ENCODE assay signal across 11 cellular contexts in genomic region chr14:20757963-20758362, GRCh38. TPM values are rescaled to one million over a fixed set of nuclear protein-coding genes. Genes with fewer than 3 reads are reported as not detected.
A peak's percentile ranks its signal among the peaks of the same experiment; 100 is the strongest.
DNase-seq lines count a peak whose midpoint lies in the region; ATAC-seq, FAIRE-seq and TF ChIP-seq lines count a peak whose summit lies in the region.
"Had no signal": no experiment of that assay in that cellular context is flagged by ENCODE, and none has a peak within 500 bp of the region (broad histone marks: within the 10 kb centered on the region; RNA-seq: fewer than 3 reads in every experiment).

No MANE protein-coding gene starts in this region.

- no TSS peak for BruUV-seq in PC-3 (replicated peaks; lab: Mats Ljungman, UMichigan)

- no peak overlapping the region for H3K56ac ChIP-seq in H1 (replicated peaks; ENCODE audit: insufficient read length, low read depth, low read length)

- no peak overlapping the region for H3K4ac ChIP-seq in H1 (replicated peaks; ENCODE audit: insufficient read length, low read depth, low read length)

- H4K5ac ChIP-seq in H1 (ENCODE audit: insufficient read length, low read depth, low read length): no peak overlapping the region

- no peak for TF ChIP-seq POLR2A in H1 (IDR thresholded peaks at IDR 0.05; ENCODE audit: control extremely low read depth in 1 of 2, low read depth in 2 of 2, low read length in 2 of 2)

- H4K20me1 ChIP-seq in PC-3 (ENCODE audit: low read length) (no peaks in the 10 kb centered on the region), H1 (replicated peaks in 1 of 2; ENCODE audit: control insufficient read depth in 1 of 2, insufficient read depth in 2 of 2, low read length in 2 of 2) (no peaks in the 10 kb centered on the region)

- no peaks in the 10 kb centered on the region for H3K23me2 ChIP-seq in H1 (ENCODE audit: low read depth, low read length)

- no peaks in the 10 kb centered on the region for H3K4me1 Mint-ChIP-seq in T-helper 2 cell treated with Interferon-gamma antibody and Interleukin-4, amounts not matched to agents 5 μg/mL and 100 μg/mL, for 36 hours (ENCODE audit: low read depth)
- H3K4me1 Mint-ChIP-seq: naive thymus-derived CD8-positive, alpha-beta T cell had no signal

- H3K4me3 ChIP-seq in PC-3 (ENCODE audit: low read length) (no peak overlapping the region), H1 (ENCODE audit: extremely low read depth in 1 of 4, insufficient read depth in 2 of 4, low read depth in 3 of 4, low read length in 4 of 4) (no peak overlapping the region)

- no peaks in the 10 kb centered on the region; the same call in 1 of the 2 replicates for H3K9me3 ChIP-seq in PC-3 (ENCODE audit: low read length)
- H3K9me3 ChIP-seq in H1 (ENCODE audit: insufficient read depth in 2 of 2, low read depth in 1 of 2, low read length in 1 of 2): no peaks in the 10 kb centered on the region

- H3K27me3 ChIP-seq in PC-3 (ENCODE audit: low read length) (0 out of 2 replicates have a peak, but pooled peaks cover 3% of the 10 kb centered on the region), H1 (replicated peaks in 1 of 4; ENCODE audit: control insufficient read depth in 3 of 4, extremely low read depth in 1 of 4, insufficient read depth in 3 of 4, low read length in 3 of 4) (no peaks in the 10 kb centered on the region)

- no peak overlapping the region for H3K27ac Mint-ChIP-seq in T-helper 2 cell treated with Interferon-gamma antibody and Interleukin-4, amounts not matched to agents 5 μg/mL and 100 μg/mL, for 36 hours
- H3K27ac Mint-ChIP-seq: naive thymus-derived CD8-positive, alpha-beta T cell had no signal

- H3K9me3 Mint-ChIP-seq in T-helper 2 cell treated with Interferon-gamma antibody and Interleukin-4, amounts not matched to agents 5 μg/mL and 100 μg/mL, for 36 hours: peaks cover 5% of the 10 kb centered on the region

- H3K18ac ChIP-seq in H1 (ENCODE audit: extremely low read depth, low read length): no peak overlapping the region

- no peak overlapping the region for H3K9ac ChIP-seq in PC-3 (ENCODE audit: low read length)
- no peak overlapping the region for H3K9ac ChIP-seq in H1 (replicated peaks in 1 of 4; ENCODE audit: extremely low read depth in 1 of 4, low read depth in 3 of 4, low read length in 3 of 4)

- TF ChIP-seq CTCF in PC-3 (conservative IDR thresholded peaks at IDR 0.05; ENCODE audit: low read depth, low read length) (peak; percentile 42), H1 (IDR thresholded peaks at IDR 0.05; ENCODE audit: control extremely low read depth in 1 of 3, insufficient read depth in 1 of 3, low read depth in 1 of 3, low read length in 3 of 3) (peak in 2 of 3 experiments; percentile 59 to 61; a peak in 3 of 4 replicates)

- no peaks in the 10 kb centered on the region for H3K79me1 ChIP-seq in H1 (ENCODE audit: low read depth, low read length)

- H2AFZ ChIP-seq in PC-3 (ENCODE audit: low read length): no peak overlapping the region
- H2AFZ ChIP-seq in H1 (ENCODE audit: low read length): no peak overlapping the region

- no peak for ATAC-seq in PC-3
- no peak for ATAC-seq in HG02610 (IDR thresholded peaks at IDR 0.05; ENCODE audit: unreplicated experiment)
- ATAC-seq in HG02623 (IDR thresholded peaks at IDR 0.05; ENCODE audit: unreplicated experiment): no peak
- ATAC-seq: naive thymus-derived CD8-positive, alpha-beta T cell had no signal

- 61% methylated on average over 4 of the region's 4 CpGs; no CpG with 5 or more reads in 1 of the 2 experiments for WGBS in H1 (ENCODE audit: extremely low coverage in 1 of 2, insufficient coverage in 1 of 2, insufficient read length in 1 of 2, insufficient replicate concordance in 2 of 2, low coverage in 1 of 2, low lambda C conversion rate in 2 of 2, missing lambda C conversion rate in 1 of 2), 2 experiments

- no peak overlapping the region for H2BK120ac ChIP-seq in H1 (replicated peaks; ENCODE audit: low read depth, low read length)

- H3F3A ChIP-seq in PC-3 (ENCODE audit: low read length, unreplicated experiment): no peaks in the 10 kb centered on the region

- H2BK20ac ChIP-seq in H1 (ENCODE audit: low read length): no peak overlapping the region

- H3K36me3 Mint-ChIP-seq in T-helper 2 cell treated with Interferon-gamma antibody and Interleukin-4, amounts not matched to agents 5 μg/mL and 100 μg/mL, for 36 hours (ENCODE audit: low read depth): no peaks in the 10 kb centered on the region

- H3K4me1 ChIP-seq in PC-3 (ENCODE audit: insufficient read depth, low read length) (no peaks in the 10 kb centered on the region), H1 (replicated peaks in 1 of 4; ENCODE audit: control insufficient read depth in 3 of 4, insufficient read depth in 4 of 4, low read length in 3 of 4) (peaks cover 0 to 9% (median 2%) of the 10 kb centered on the region in 4 experiments; a peak in 6 of 7 replicates)

- no peak for TF ChIP-seq EP300 in H1 (IDR thresholded peaks at IDR 0.05; ENCODE audit: borderline replicate concordance in 1 of 2, low read depth in 2 of 2, low read length in 2 of 2)

- no peak overlapping the region for H4K91ac ChIP-seq in H1 (replicated peaks; ENCODE audit: insufficient read length, low read length)

- no peak overlapping the region for H3K14ac ChIP-seq in H1 (ENCODE audit: insufficient read length)

- H3K36me3 ChIP-seq in PC-3 (ENCODE audit: low read depth, low read length) (no peaks in the 10 kb centered on the region), H1 (ENCODE audit: control insufficient read depth in 2 of 4, insufficient read depth in 4 of 4, low read length in 3 of 4) (no peaks in the 10 kb centered on the region)

- intact Hi-C loops in PC-3 (cut with micrococcal nuclease): no loop called here

- no peak overlapping the region for H2BK5ac ChIP-seq in H1 (ENCODE audit: low read depth, low read length)

- no peak for FAIRE-seq in H1 (lab: Jason Lieb, UNC)

- peak in 3 of 5 experiments; percentile 5 to 41 (median 5) for DNase-seq in T-helper 2 cell
- DNase-seq in T-helper 2 cell treated with Interferon-gamma antibody and Interleukin-4, amounts not matched to agents 5 μg/mL and 100 μg/mL, for 36 hours (ENCODE audit: low spot score): no peak
- no peak for DNase-seq in PC-3
- peak in 1 of 2 experiments; percentile 63 for DNase-seq in H1 (ENCODE audit: low read depth in 1 of 2, low spot score in 2 of 2)
- peak; percentile 11 for DNase-seq in stimulated activated CD4-positive, alpha-beta T cell treated with anti-CD3 and anti-CD28 coated beads, Interleukin-1b, Interleukin-23, amount 100 ng/mL, for 48 hours
- DNase-seq in HK-2 (ENCODE audit: unreplicated experiment): no peak
- DNase-seq: activated CD4-positive, CD25-positive, alpha-beta regulatory T cell treated with anti-CD3 and anti-CD28 coated beads, Interleukin-2, amount 50 U/mL, for 72 hours had no signal

- POLR2A ChIA-PET in PC-3 (lab: Charles Lee; ENCODE audit: unreplicated experiment) (no interaction called here), H1 (lab: Charles Lee; ENCODE audit: partially characterized antibody) (interaction anchor here (1.0 to 1.2 kb wide), 2 partner anchors 18 to 52 kb away, joined by 3 to 4 read pairs; no protein-coding TSS in a partner anchor)

- no peaks in the 10 kb centered on the region for H3K27me3 Mint-ChIP-seq in T-helper 2 cell treated with Interferon-gamma antibody and Interleukin-4, amounts not matched to agents 5 μg/mL and 100 μg/mL, for 36 hours (ENCODE audit: low read depth)

- H3K4me3 Mint-ChIP-seq in T-helper 2 cell treated with Interferon-gamma antibody and Interleukin-4, amounts not matched to agents 5 μg/mL and 100 μg/mL, for 36 hours: no peak overlapping the region
- H3K4me3 Mint-ChIP-seq: naive thymus-derived CD8-positive, alpha-beta T cell had no signal

- no peak overlapping the region for H3K23ac ChIP-seq in H1 (ENCODE audit: insufficient read length)

- H3K79me2 ChIP-seq in PC-3 (ENCODE audit: low read length) (no peaks in the 10 kb centered on the region), H1 (ENCODE audit: control insufficient read depth in 1 of 2, insufficient read depth in 2 of 2, low read length in 2 of 2) (no peaks in the 10 kb centered on the region)

- no peak overlapping the region for H2BK15ac ChIP-seq in H1 (ENCODE audit: low read length)

- H3K27ac ChIP-seq in PC-3 (ENCODE audit: low read length) (no peak overlapping the region), H1 (ENCODE audit: low read depth, low read length) (no peak overlapping the region)

- H2AK5ac ChIP-seq in H1 (ENCODE audit: low read depth, low read length): no peak overlapping the region

- CTCF ChIA-PET in PC-3 (lab: Charles Lee) (no interaction called here), H1 (lab: Charles Lee; ENCODE audit: partially characterized antibody) (interaction anchor here (0.7 to 6.5 kb wide), 32 partner anchors 10 to 116 kb away, joined by 3 to 70 read pairs (median 6); partner anchors contain the start of genes EDDM3A, EDDM3B and RNASE6)

- H3K9me2 ChIP-seq in PC-3 (replicated peaks; ENCODE audit: low read length): no peaks in the 10 kb centered on the region

- no peak overlapping the region for H4K8ac ChIP-seq in H1 (ENCODE audit: extremely low read depth, insufficient read depth, low read length)

- H3K4me2 ChIP-seq in PC-3 (ENCODE audit: low read length) (no peak overlapping the region), H1 (ENCODE audit: insufficient read depth in 1 of 2, low read depth in 2 of 2, low read length in 2 of 2) (no peak overlapping the region)

- H2BK12ac ChIP-seq in H1 (ENCODE audit: low read depth, low read length): no peak overlapping the region

- peak; percentile 40 to 61 for TF ChIP-seq RAD21 in H1 (IDR thresholded peaks at IDR 0.05 in 1 of 2, conservative IDR thresholded peaks at IDR 0.05 in 1 of 2; ENCODE audit: low read depth in 2 of 2, low read length in 2 of 2)

RNA-seq across cellular contexts. Expression of gene EDDM3B, which starts 10.2 kb away (rescaled TPM):
- not detected in 2 replicates for total RNA-seq in PC-3 (2014; rRNA removed)
- not detected in 2 replicates for total RNA-seq in H1 (2021; fragmentation: NEBNext Ultra II Directional; extraction: Animal tissue kit (Norgen Biotek cat#: 25700))
- polyA plus RNA-seq in H1 (2011; rRNA removed): not detected in 2 replicates
- polyA plus RNA-seq in H1 (2011; cell fraction: cytosol; rRNA removed): not detected
- not detected for polyA plus RNA-seq in H1 (2011; cell fraction: nucleus; rRNA removed)
- polyA plus RNA-seq in H1 (2012, experiment 1 of 2): not detected in 4 replicates
- polyA plus RNA-seq in H1 (2012, experiment 2 of 2): not detected
- not detected for polyA plus RNA-seq in H1 (2013, experiment 1 of 2)
- polyA plus RNA-seq in H1 (2013, experiment 2 of 2): not detected
- not detected in 2 replicates for polyA minus RNA-seq in H1 (2011; rRNA and poly(A)+ RNA removed)
- not detected for polyA minus RNA-seq in H1 (2011; cell fraction: cytosol; rRNA and poly(A)+ RNA removed)
- polyA minus RNA-seq in H1 (2011; cell fraction: nucleus; rRNA and poly(A)+ RNA removed): not detected
- total RNA-seq: HT1080; naive thymus-derived CD8-positive, alpha-beta T cell had no signal
- polyA plus RNA-seq: naive thymus-derived CD8-positive, alpha-beta T cell had no signal

RNA-seq across cellular contexts. Expression of gene EDDM3A, which starts 12.3 kb away (rescaled TPM):
- not detected in 2 replicates for total RNA-seq in PC-3 (2014; rRNA removed)
- not detected in 2 replicates for total RNA-seq in H1 (2021; fragmentation: NEBNext Ultra II Directional; extraction: Animal tissue kit (Norgen Biotek cat#: 25700))
- polyA plus RNA-seq in H1 (2011; rRNA removed): 0.09 and 0.11 TPM in 2 replicates
- 0.12 TPM for polyA plus RNA-seq in H1 (2011; cell fraction: cytosol; rRNA removed)
- not detected for polyA plus RNA-seq in H1 (2011; cell fraction: nucleus; rRNA removed)
- polyA plus RNA-seq in H1 (2012, experiment 1 of 2): 0.19 TPM in 1 of 4 replicates, not detected in the others
- polyA plus RNA-seq in H1 (2012, experiment 2 of 2): not detected
- not detected for polyA plus RNA-seq in H1 (2013, experiment 1 of 2)
- not detected for polyA plus RNA-seq in H1 (2013, experiment 2 of 2)
- not detected in 2 replicates for polyA minus RNA-seq in H1 (2011; rRNA and poly(A)+ RNA removed)
- polyA minus RNA-seq in H1 (2011; cell fraction: cytosol; rRNA and poly(A)+ RNA removed): not detected
- polyA minus RNA-seq in H1 (2011; cell fraction: nucleus; rRNA and poly(A)+ RNA removed): not detected
- total RNA-seq: HT1080; naive thymus-derived CD8-positive, alpha-beta T cell had no signal
- polyA plus RNA-seq: naive thymus-derived CD8-positive, alpha-beta T cell had no signal

RNA-seq across cellular contexts. Expression of gene RNASE6, which starts 23.1 kb away (rescaled TPM):
- total RNA-seq in PC-3 (2014; rRNA removed): not detected in 2 replicates
- not detected in 2 replicates for total RNA-seq in H1 (2021; fragmentation: NEBNext Ultra II Directional; extraction: Animal tissue kit (Norgen Biotek cat#: 25700))
- polyA plus RNA-seq in H1 (2011; rRNA removed): 0.12 TPM in 1 of 2 replicates, not detected in the other
- polyA plus RNA-seq in H1 (2011; cell fraction: cytosol; rRNA removed): not detected
- polyA plus RNA-seq in H1 (2011; cell fraction: nucleus; rRNA removed): not detected
- polyA plus RNA-seq in H1 (2012, experiment 1 of 2): not detected in 4 replicates
- polyA plus RNA-seq in H1 (2012, experiment 2 of 2): 0.25 TPM
- polyA plus RNA-seq in H1 (2013, experiment 1 of 2): 0.22 TPM
- polyA plus RNA-seq in H1 (2013, experiment 2 of 2): 0.42 TPM
- polyA minus RNA-seq in H1 (2011; rRNA and poly(A)+ RNA removed): not detected in 2 replicates
- not detected for polyA minus RNA-seq in H1 (2011; cell fraction: cytosol; rRNA and poly(A)+ RNA removed)
- not detected for polyA minus RNA-seq in H1 (2011; cell fraction: nucleus; rRNA and poly(A)+ RNA removed)
- total RNA-seq: HT1080 had no signal

RNA-seq across cellular contexts. Expression of gene RNASE1, which starts 44.7 kb away (rescaled TPM):
- 0.23 and 0.51 TPM in 2 replicates for total RNA-seq in PC-3 (2014; rRNA removed)
- total RNA-seq in H1 (2021; fragmentation: NEBNext Ultra II Directional; extraction: Animal tissue kit (Norgen Biotek cat#: 25700)): 2.2 and 3.0 TPM in 2 replicates
- polyA plus RNA-seq in H1 (2011; rRNA removed): 10.2 and 13.4 TPM in 2 replicates
- polyA plus RNA-seq in H1 (2011; cell fraction: cytosol; rRNA removed): 9.9 TPM
- polyA plus RNA-seq in H1 (2011; cell fraction: nucleus; rRNA removed): 44.7 TPM
- polyA plus RNA-seq in H1 (2012, experiment 1 of 2): 5.2 to 10.2 TPM (median 9.3 TPM) in 4 replicates
- polyA plus RNA-seq in H1 (2012, experiment 2 of 2): 3.0 TPM
- 0.87 TPM for polyA plus RNA-seq in H1 (2013, experiment 1 of 2)
- polyA plus RNA-seq in H1 (2013, experiment 2 of 2): 0.85 TPM
- polyA minus RNA-seq in H1 (2011; rRNA and poly(A)+ RNA removed): 6.5 and 7.7 TPM in 2 replicates
- polyA minus RNA-seq in H1 (2011; cell fraction: cytosol; rRNA and poly(A)+ RNA removed): not detected
- polyA minus RNA-seq in H1 (2011; cell fraction: nucleus; rRNA and poly(A)+ RNA removed): 3.8 TPM
- polyA plus RNA-seq: naive thymus-derived CD8-positive, alpha-beta T cell had no signal

Comparison
In these comparisons a context has a peak if more than half of its experiments do, and no peak if none do; other contexts are left out.
1. DNase-seq: peak in T-helper 2 cell (3 of 5) and stimulated activated CD4-positive, alpha-beta T cell treated with anti-CD3 and anti-CD28 coated beads, Interleukin-1b, Interleukin-23, amount 100 ng/mL, for 48 hours (single experiment); none in T-helper 2 cell treated with Interferon-gamma antibody and Interleukin-4, amounts not matched to agents 5 μg/mL and 100 μg/mL, for 36 hours (single experiment), PC-3 (single experiment) and HK-2 (single experiment).